ENCODE assay signal across 8 cellular contexts in genomic region chr2:206004004-206004693, GRCh38.
DNase-seq lines count a peak whose midpoint lies in the region; ATAC-seq and TF ChIP-seq lines count a peak whose summit lies in the region.

No MANE protein-coding gene starts in this region.

- ATAC-seq in HG03108 (IDR thresholded peaks at IDR 0.05; ENCODE audit: unreplicated experiment) (no peak), GM19023 (IDR thresholded peaks at IDR 0.05; ENCODE audit: unreplicated experiment) (no peak)

- peaks cover 40% of the 10 kb centered on the region for H3K36me3 ChIP-seq in OCI-LY1 (ENCODE audit: insufficient read depth, low read length)

- in situ Hi-C loops in GM13977 (cut with MboI; ENCODE audit: low pct_unique_long_range_greater_than_20kb, low sequenced_read_pairs, unreplicated experiment), result no loop called here

- no peaks in the 10 kb centered on the region for H4K20me1 ChIP-seq in OCI-LY1 (ENCODE audit: insufficient read depth, low read length)

- no peaks in the 10 kb centered on the region for H3F3A ChIP-seq in OCI-LY1 (ENCODE audit: insufficient read depth, low read length)

- no peaks in the 10 kb centered on the region for H3K9me2 ChIP-seq in OCI-LY1 (ENCODE audit: low read depth, low read length)

- H3K9me3 ChIP-seq in OCI-LY1 (ENCODE audit: low read length), result no peaks in the 10 kb centered on the region

- DNase-seq in AG09309 (ENCODE audit: low read depth) (no peak), GM13977 (ENCODE audit: low spot score) (no peak), glomerular visceral epithelial cell (ENCODE audit: extremely low spot score) (peak; percentile 17), NOMO-1 (lab: John Stamatoyannopoulos, UW; ENCODE audit: unreplicated experiment in 2 of 2) (no peak), NCI-H187 treated with DMSO at 0.1 percent for 48 hours (lab: John Stamatoyannopoulos, UW) (no peak)

- H3K4me1 ChIP-seq in OCI-LY1 (ENCODE audit: insufficient read depth, low read length, severe bottlenecking), result no peaks in the 10 kb centered on the region

- no peak overlapping the region for H3K9ac ChIP-seq in OCI-LY1 (ENCODE audit: low read length)

- H2AFZ ChIP-seq in OCI-LY1 (ENCODE audit: low read length), result no peak overlapping the region

- no peaks in the 10 kb centered on the region for H3K27me3 ChIP-seq in OCI-LY1 (ENCODE audit: insufficient read depth, low read length)

- H3K4me2 ChIP-seq in OCI-LY1 (ENCODE audit: low read length), result no peak overlapping the region

- H3K27ac ChIP-seq in OCI-LY1 (ENCODE audit: low read depth, low read length, poor library complexity, severe bottlenecking), result no peak overlapping the region

- TF ChIP-seq CTCF in AG09309 (IDR thresholded peaks at IDR 0.05; ENCODE audit: control insufficient read depth, insufficient read depth, low read depth, low read length, missing control alignments), result peak; percentile 17
- TF ChIP-seq CTCF in GM13977 (IDR thresholded peaks at IDR 0.05; ENCODE audit: extremely low read depth, insufficient read depth, missing control alignments), result peak; percentile 59
- peak; percentile 62 for TF ChIP-seq CTCF in OCI-LY1 (IDR thresholded peaks at IDR 0.05; ENCODE audit: low read length)

- H3K4me3 ChIP-seq in AG09309 (ENCODE audit: control insufficient read depth, low read depth, low read length) (no peak overlapping the region), OCI-LY1 (ENCODE audit: low read depth, low read length, poor library complexity, severe bottlenecking) (no peak overlapping the region)

- no peaks in the 10 kb centered on the region for H3K79me2 ChIP-seq in OCI-LY1 (ENCODE audit: insufficient read depth, low read length)
